Comparison of ENCODE assay signal across 8 cellular contexts in genomic region chr1:203673550-203674411, GRCh38. TPM values are rescaled to one million over a fixed set of nuclear protein-coding genes. Genes with fewer than 3 reads are reported as not detected.
DNase-seq lines count a peak whose midpoint lies in the region; ATAC-seq and TF ChIP-seq lines count a peak whose summit lies in the region.

No MANE protein-coding gene starts in this region.

- H3K27me3 ChIP-seq in muscle layer of duodenum (ENCODE audit: low read depth, low read length), result no peaks in the 10 kb centered on the region

- peak overlapping the region; percentile 82 for H3K27ac ChIP-seq in muscle layer of duodenum (ENCODE audit: low read length)

- peak; percentile 98 for DNase-seq in NB4 (ENCODE audit: low read depth)
- peak; percentile 89 for DNase-seq in activated CD8-positive, alpha-beta T cell treated with anti-CD3 and anti-CD28 coated beads, Interleukin-2, amount 10 ng/mL, durations not matched to agents 7 days and 5 days
- peak; percentile 76 to 80 (median 78) for DNase-seq in effector memory CD8-positive, alpha-beta T cell
- DNase-seq in stimulated activated naive B cell treated with anti-CD40 and anti-IgM and Interleukin-4, amounts not matched to agents 10 μg/mL and 1 μg/mL and 100 μg/mL, for 72 hours, result peak; percentile 19
- no peak for DNase-seq in middle frontal gyrus (ENCODE audit: extremely low spot score, low spot score)
- DNase-seq in NCI-H2029 treated with DMSO at 0.1 percent for 48 hours (lab: John Stamatoyannopoulos, UW), result no peak

- peaks cover 0 to 10% of the 10 kb centered on the region in 2 donors for H3K36me3 ChIP-seq in muscle layer of duodenum (ENCODE audit: control insufficient read depth in 1 of 2, insufficient read depth in 2 of 2, low read length in 2 of 2)

- TF ChIP-seq POLR2A in NB4 (IDR thresholded peaks at IDR 0.05; ENCODE audit: extremely low read depth, insufficient read length), result no peak

- peak; percentile 92 for ATAC-seq in activated CD8-positive, alpha-beta T cell treated with anti-CD3 and anti-CD28 coated beads, Interleukin-2, amount 10 ng/mL, durations not matched to agents 7 days and 5 days
- peak; percentile 84 for ATAC-seq in effector memory CD8-positive, alpha-beta T cell (replicated peaks)
- ATAC-seq in stimulated activated naive B cell treated with anti-CD40 and anti-IgM and Interleukin-4, amounts not matched to agents 10 μg/mL and 1 μg/mL and 100 μg/mL, for 72 hours (replicated peaks), result peak; percentile 88 to 90

- peak overlapping the region; percentile 16 for H3K4me3 ChIP-seq in NB4 (ENCODE audit: low read depth, low read length)
- no peak overlapping the region for H3K4me3 ChIP-seq in muscle layer of duodenum (ENCODE audit: low read depth in 1 of 2, low read length in 2 of 2)

- H3K36me3 Mint-ChIP-seq in activated CD8-positive, alpha-beta T cell treated with anti-CD3 and anti-CD28 coated beads, Interleukin-2, amount 10 ng/mL, durations not matched to agents 7 days and 5 days (ENCODE audit: low read depth), result peaks cover 48% of the 10 kb centered on the region
- H3K36me3 Mint-ChIP-seq in effector memory CD8-positive, alpha-beta T cell (ENCODE audit: insufficient read depth), result peaks cover 28% of the 10 kb centered on the region
- H3K36me3 Mint-ChIP-seq in stimulated activated naive B cell treated with anti-CD40 and anti-IgM and Interleukin-4, amounts not matched to agents 10 μg/mL and 1 μg/mL and 100 μg/mL, for 72 hours, result no peaks in the 10 kb centered on the region

- H3K27ac Mint-ChIP-seq in activated CD8-positive, alpha-beta T cell treated with anti-CD3 and anti-CD28 coated beads, Interleukin-2, amount 10 ng/mL, durations not matched to agents 7 days and 5 days, result peak overlapping the region; percentile 93
- peak overlapping the region; percentile 96 to 97 for H3K27ac Mint-ChIP-seq in effector memory CD8-positive, alpha-beta T cell
- H3K27ac Mint-ChIP-seq in stimulated activated naive B cell treated with anti-CD40 and anti-IgM and Interleukin-4, amounts not matched to agents 10 μg/mL and 1 μg/mL and 100 μg/mL, for 72 hours, result peak overlapping the region; percentile 38

- H3K9me3 Mint-ChIP-seq in activated CD8-positive, alpha-beta T cell treated with anti-CD3 and anti-CD28 coated beads, Interleukin-2, amount 10 ng/mL, durations not matched to agents 7 days and 5 days (ENCODE audit: insufficient read depth), result no peaks in the 10 kb centered on the region
- no peaks in the 10 kb centered on the region for H3K9me3 Mint-ChIP-seq in effector memory CD8-positive, alpha-beta T cell
- H3K9me3 Mint-ChIP-seq in stimulated activated naive B cell treated with anti-CD40 and anti-IgM and Interleukin-4, amounts not matched to agents 10 μg/mL and 1 μg/mL and 100 μg/mL, for 72 hours, result no peaks in the 10 kb centered on the region

- CTCF ChIA-PET in activated CD8-positive, alpha-beta T cell treated with anti-CD3 and anti-CD28 coated beads, Interleukin-2, amount 10 ng/mL, durations not matched to agents 7 days and 5 days (lab: Charles Lee), result interaction anchor here (0.7 to 7.5 kb wide), 26 partner anchors 9 to 725 kb away, joined by 3 to 80 read pairs (median 6); partner anchors contain the start of genes ATP2B4 and LAX1

- H3K4me3 Mint-ChIP-seq in activated CD8-positive, alpha-beta T cell treated with anti-CD3 and anti-CD28 coated beads, Interleukin-2, amount 10 ng/mL, durations not matched to agents 7 days and 5 days, result peak overlapping the region; percentile 63
- H3K4me3 Mint-ChIP-seq in effector memory CD8-positive, alpha-beta T cell, result peak overlapping the region; percentile 72 to 79
- peak overlapping the region in 1 of 2 donors; percentile 4 for H3K4me3 Mint-ChIP-seq in stimulated activated naive B cell treated with anti-CD40 and anti-IgM and Interleukin-4, amounts not matched to agents 10 μg/mL and 1 μg/mL and 100 μg/mL, for 72 hours

- H3K9me3 ChIP-seq in muscle layer of duodenum (ENCODE audit: control insufficient read depth in 1 of 2, low read length in 2 of 2), result no peaks in the 10 kb centered on the region

- no peaks in the 10 kb centered on the region for H3K27me3 Mint-ChIP-seq in activated CD8-positive, alpha-beta T cell treated with anti-CD3 and anti-CD28 coated beads, Interleukin-2, amount 10 ng/mL, durations not matched to agents 7 days and 5 days (ENCODE audit: low read depth)
- no peaks in the 10 kb centered on the region for H3K27me3 Mint-ChIP-seq in effector memory CD8-positive, alpha-beta T cell
- H3K27me3 Mint-ChIP-seq in stimulated activated naive B cell treated with anti-CD40 and anti-IgM and Interleukin-4, amounts not matched to agents 10 μg/mL and 1 μg/mL and 100 μg/mL, for 72 hours, result no peaks in the 10 kb centered on the region

- peaks cover 60% of the 10 kb centered on the region for H3K4me1 Mint-ChIP-seq in activated CD8-positive, alpha-beta T cell treated with anti-CD3 and anti-CD28 coated beads, Interleukin-2, amount 10 ng/mL, durations not matched to agents 7 days and 5 days (ENCODE audit: low read depth)
- peaks cover 64 to 67% of the 10 kb centered on the region in 2 donors for H3K4me1 Mint-ChIP-seq in effector memory CD8-positive, alpha-beta T cell (ENCODE audit: low read depth in 2 of 2)
- H3K4me1 Mint-ChIP-seq in stimulated activated naive B cell treated with anti-CD40 and anti-IgM and Interleukin-4, amounts not matched to agents 10 μg/mL and 1 μg/mL and 100 μg/mL, for 72 hours, result peaks cover 18 to 27% of the 10 kb centered on the region in 2 donors

- peaks cover 43 to 84% of the 10 kb centered on the region in 2 donors for H3K4me1 ChIP-seq in muscle layer of duodenum (ENCODE audit: control insufficient read depth in 1 of 2, insufficient read depth in 2 of 2, low read length in 2 of 2)

- POLR2A ChIA-PET in activated CD8-positive, alpha-beta T cell treated with anti-CD3 and anti-CD28 coated beads, Interleukin-2, amount 10 ng/mL, durations not matched to agents 7 days and 5 days (lab: Charles Lee), result interaction anchor here (1.0 to 2.0 kb wide), 11 partner anchors 9 to 91 kb away, joined by 3 to 18 read pairs (median 5); partner anchors contain the start of genes ATP2B4 and LAX1

- TF ChIP-seq CTCF in GM12873 (IDR thresholded peaks at IDR 0.05; ENCODE audit: insufficient read depth, low read depth, low read length, missing control alignments) (peak; percentile 53), NB4 (IDR thresholded peaks at IDR 0.05; ENCODE audit: low read depth, low read length) (peak; percentile 58)

RNA-seq across cellular contexts. Expression of gene ATP2B4, which starts 47.1 kb away (rescaled TPM):
- 10 to 100 TPM; 65.0 to 65.1 TPM for total RNA-seq in activated CD8-positive, alpha-beta T cell treated with anti-CD3 and anti-CD28 coated beads, Interleukin-2, amount 10 ng/mL, durations not matched to agents 7 days and 5 days

Comparison
In these comparisons a context has a peak if more than half of its experiments do, and no peak if none do; other contexts are left out.
1. DNase-seq: peak in NB4 (single experiment), activated CD8-positive, alpha-beta T cell treated with anti-CD3 and anti-CD28 coated beads, Interleukin-2, amount 10 ng/mL, durations not matched to agents 7 days and 5 days (single experiment), effector memory CD8-positive, alpha-beta T cell (3 of 3) and stimulated activated naive B cell treated with anti-CD40 and anti-IgM and Interleukin-4, amounts not matched to agents 10 μg/mL and 1 μg/mL and 100 μg/mL, for 72 hours (single experiment); none in middle frontal gyrus (single experiment) and NCI-H2029 treated with DMSO at 0.1 percent for 48 hours (single experiment).
2. H3K27ac Mint-ChIP-seq: peak in every context shown above with its lines; median percentile 96 in effector memory CD8-positive, alpha-beta T cell; 93 in activated CD8-positive, alpha-beta T cell treated with anti-CD3 and anti-CD28 coated beads, Interleukin-2, amount 10 ng/mL, durations not matched to agents 7 days and 5 days; 38 in stimulated activated naive B cell treated with anti-CD40 and anti-IgM and Interleukin-4, amounts not matched to agents 10 μg/mL and 1 μg/mL and 100 μg/mL, for 72 hours.
3. Peak in every context shown above with its lines, with median percentiles within 50 percentile points of each other: ATAC-seq.